Comparison of ENCODE assay signal across 8 cellular contexts in the genomic region with DNA sequence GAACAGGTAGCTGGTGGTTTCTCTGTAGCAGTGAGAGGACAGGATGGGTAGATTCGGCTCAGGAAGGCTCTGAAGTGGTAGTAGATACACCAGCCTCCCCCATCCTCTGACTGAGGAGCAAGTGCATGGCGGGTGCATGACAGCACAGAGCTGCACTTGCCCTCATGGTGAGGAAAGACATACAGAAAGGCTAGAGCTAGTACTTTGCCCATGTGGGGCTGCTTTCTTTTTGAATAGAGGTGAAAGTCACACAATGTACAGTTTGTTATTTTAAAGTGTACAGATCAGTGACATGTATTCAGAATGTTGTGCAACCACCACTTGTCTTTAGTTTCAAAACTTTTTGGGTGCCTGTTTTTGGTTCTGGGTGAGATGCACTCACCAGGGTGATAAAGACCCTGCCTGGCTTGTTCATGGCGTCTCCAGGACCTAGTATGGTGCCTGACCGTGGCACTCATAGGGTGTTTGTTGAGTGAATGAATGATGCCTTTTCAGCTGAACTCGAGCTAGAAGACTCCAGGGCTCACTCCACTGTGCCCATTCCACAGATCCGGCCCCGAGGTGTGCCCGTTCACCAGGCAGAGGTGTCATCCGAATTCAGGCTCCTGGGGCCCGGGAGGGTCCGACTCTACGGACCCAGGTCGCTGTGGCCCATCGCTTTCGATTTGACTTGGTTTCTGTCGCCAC. TPM values are rescaled to one million over a fixed set of nuclear protein-coding genes. Genes with fewer than 3 reads are reported as not detected.
DNase-seq lines count a peak whose midpoint lies in the region; ATAC-seq and TF ChIP-seq lines count a peak whose summit lies in the region.

No MANE protein-coding gene starts in this region.

- H3K36me3 ChIP-seq in HUES6 (ENCODE audit: control insufficient read depth, insufficient read depth, low read length), result peaks cover 13% of the 10 kb centered on the region
- H3K36me3 ChIP-seq in osteoblast (ENCODE audit: insufficient read depth, low read length), result no peaks in the 10 kb centered on the region

- H3K4me2 ChIP-seq in osteoblast (ENCODE audit: insufficient read depth, low read length), result peak overlapping the region; percentile 78

- peak; percentile 17 for ATAC-seq in GM19395 (IDR thresholded peaks at IDR 0.05; ENCODE audit: unreplicated experiment)

- H3K9me3 ChIP-seq in HUES6 (ENCODE audit: control insufficient read depth, insufficient read depth, low read depth, low read length) (no peaks in the 10 kb centered on the region), osteoblast (ENCODE audit: low read depth, low read length) (no peaks in the 10 kb centered on the region)

- H3K4me3 ChIP-seq in HUES6 (ENCODE audit: low read depth, low read length) (peak overlapping the region; percentile 60), osteoblast (ENCODE audit: insufficient read depth, low read length) (peak overlapping the region; percentile 67)

- H3K4me1 ChIP-seq in HUES6 (ENCODE audit: control insufficient read depth, insufficient read depth, low read length), result peaks cover 32% of the 10 kb centered on the region
- H3K4me1 ChIP-seq in osteoblast (ENCODE audit: insufficient read depth, low read length), result peaks cover 20% of the 10 kb centered on the region

- no peaks in the 10 kb centered on the region for H4K20me1 ChIP-seq in osteoblast (ENCODE audit: insufficient read depth, low read length)

- H3K27me3 ChIP-seq in HUES6 (ENCODE audit: control insufficient read depth, insufficient read depth, low read length) (peaks cover 17% of the 10 kb centered on the region; the same call in 1 of the 2 replicates), osteoblast (ENCODE audit: insufficient read depth, low read length) (peaks cover 3% of the 10 kb centered on the region)

- H2AFZ ChIP-seq in osteoblast (ENCODE audit: low read length), result peak overlapping the region; percentile 78

- H3K9ac ChIP-seq in HUES6 (ENCODE audit: low read length), result no peak overlapping the region

- H3K79me2 ChIP-seq in osteoblast (ENCODE audit: insufficient read depth, low read length), result peaks cover 15% of the 10 kb centered on the region

- DNase-seq in dermis blood vessel endothelial cell (peak; percentile 17), osteoblast (ENCODE audit: insufficient read length, low spot score, missing footprints) (peak; percentile 85), NCI-H2227 treated with DMSO at 0.1 percent for 48 hours (lab: John Stamatoyannopoulos, UW) (no peak), amygdala (lab: John Stamatoyannopoulos, UW) (no peak), midbrain (lab: John Stamatoyannopoulos, UW) (no peak), GM03348 (ENCODE audit: low spot score) (no peak)

- H3K27ac ChIP-seq in HUES6 (ENCODE audit: low read depth, low read length) (no peak overlapping the region), osteoblast (ENCODE audit: low read depth, low read length) (no peak overlapping the region)

- TF ChIP-seq CTCF in osteoblast (IDR thresholded peaks at IDR 0.05; ENCODE audit: extremely low read depth, low read depth, low read length), result no peak

RNA-seq across cellular contexts. Expression of gene VAMP5, which starts 0.4 kb away (rescaled TPM):
- total RNA-seq in dermis blood vessel endothelial cell (45.3 and 132 TPM in 2 replicates), osteoblast (21.8 and 27.1 TPM in 2 replicates)

RNA-seq across cellular contexts. Expression of gene VAMP8, which starts 6.4 kb away (rescaled TPM):
- total RNA-seq in dermis blood vessel endothelial cell (6.8 and 7.5 TPM in 2 replicates), osteoblast (2.1 and 2.5 TPM in 2 replicates)

RNA-seq across cellular contexts. Expression of gene RNF181, which starts 11.7 kb away (rescaled TPM):
- total RNA-seq in dermis blood vessel endothelial cell (151 and 208 TPM in 2 replicates), osteoblast (124 and 146 TPM in 2 replicates)

RNA-seq across cellular contexts. Expression of gene TMEM150A, which starts 18.7 kb away (rescaled TPM):
- 9.4 and 12.9 TPM in 2 replicates for total RNA-seq in dermis blood vessel endothelial cell
- total RNA-seq in osteoblast, result 17.7 and 20.6 TPM in 2 replicates

RNA-seq across cellular contexts. Expression of gene GGCX, which starts 22.5 kb away (rescaled TPM):
- total RNA-seq in dermis blood vessel endothelial cell, result 57.3 and 58.7 TPM in 2 replicates
- total RNA-seq in osteoblast, result 40.9 and 52.5 TPM in 2 replicates

Comparison
In these comparisons a context has a peak if more than half of its experiments do, and no peak if none do; other contexts are left out.
1. DNase-seq: peak in dermis blood vessel endothelial cell (single experiment) and osteoblast (single experiment); none in NCI-H2227 treated with DMSO at 0.1 percent for 48 hours (single experiment), amygdala (0 of 56), midbrain (single experiment) and GM03348 (single experiment).